ENCODE assay signal across 1 cellular context in the genomic region with DNA sequence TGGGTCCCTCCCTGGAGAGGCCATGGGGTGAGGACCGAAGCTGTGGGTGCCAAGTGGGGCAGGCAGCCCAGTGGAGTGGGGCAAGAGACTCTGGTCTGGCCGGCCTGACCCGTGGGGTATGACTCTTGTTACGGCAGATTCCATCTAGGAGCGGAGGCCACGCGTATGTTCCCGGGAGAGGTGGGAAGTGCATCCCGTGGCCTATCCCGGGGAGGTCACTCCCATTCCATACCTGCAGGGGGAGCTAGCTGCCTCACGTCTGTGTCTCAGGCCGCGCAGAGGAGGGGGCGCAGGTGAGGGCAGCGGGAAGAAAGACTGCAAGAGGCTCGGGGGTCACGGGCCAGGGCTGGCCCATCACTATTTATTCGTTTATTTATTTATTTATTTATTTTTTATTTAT.
TF ChIP-seq lines count a peak whose summit lies in the region.

No MANE protein-coding gene starts in this region.

TF ChIP-seq in HEK293, 187 proteins besides CTCF, POLR2A, EP300 and RAD21 (continued from another document and continues in another):
- TF ChIP-seq IKZF3 (tag by site-specific recombination; IDR thresholded peaks at IDR 0.05) (peak; percentile 97), ZFP41 (tag by site-specific recombination; IDR thresholded peaks at IDR 0.05; ENCODE audit: borderline replicate concordance) (no peak), HOXD13 (CRISPR knock-in tag; IDR thresholded peaks at IDR 0.05; ENCODE audit: borderline replicate concordance) (no peak), ZNF121 (tag by site-specific recombination; IDR thresholded peaks at IDR 0.05) (no peak), ZNF596 (tag by site-specific recombination; IDR thresholded peaks at IDR 0.05) (no peak), KLF9 (tag by site-specific recombination; IDR thresholded peaks at IDR 0.05; ENCODE audit: low read depth) (no peak), KLF8 (tag by site-specific recombination; IDR thresholded peaks at IDR 0.05) (0 out of 2 replicates have a peak, but pooled peaks have one; percentile 17), RBAK (tag by site-specific recombination; IDR thresholded peaks at IDR 0.05) (no peak), EGR2 (tag by site-specific recombination; IDR thresholded peaks at IDR 0.05; ENCODE audit: low read depth) (no peak), ZNF324 (tag by site-specific recombination; IDR thresholded peaks at IDR 0.05) (no peak), WT1 (tag by site-specific recombination; IDR thresholded peaks at IDR 0.05) (no peak), ZNF2 (tag by site-specific recombination; IDR thresholded peaks at IDR 0.05) (0 out of 2 replicates have a peak, but pooled peaks have one; percentile 21), ZNF24 (tag by site-specific recombination; IDR thresholded peaks at IDR 0.05) (no peak), ZNF670 (tag by site-specific recombination; IDR thresholded peaks at IDR 0.05; ENCODE audit: low read depth) (no peak), ZNF214 (tag by site-specific recombination; IDR thresholded peaks at IDR 0.05; ENCODE audit: borderline replicate concordance) (no peak), ZNF600 (tag by site-specific recombination; IDR thresholded peaks at IDR 0.05) (peak; percentile 55; the same call in 1 of the 2 replicates), ZNF174 (tag by site-specific recombination; IDR thresholded peaks at IDR 0.05) (no peak), ZNF624 (tag by site-specific recombination; IDR thresholded peaks at IDR 0.05) (no peak), REPIN1 (tag by site-specific recombination; IDR thresholded peaks at IDR 0.05; ENCODE audit: low read depth) (no peak), ZNF292 (tag by site-specific recombination; IDR thresholded peaks at IDR 0.05; ENCODE audit: borderline replicate concordance, low read depth) (no peak), ZNF610 (tag by site-specific recombination; IDR thresholded peaks at IDR 0.05; ENCODE audit: borderline replicate concordance) (no peak), ZNF585B (tag by site-specific recombination; IDR thresholded peaks at IDR 0.05) (no peak), ZNF830 (tag by site-specific recombination; IDR thresholded peaks at IDR 0.05; ENCODE audit: low read depth) (no peak), ZNF423 (tag by site-specific recombination; IDR thresholded peaks at IDR 0.05) (no peak), GLI2 (tag by site-specific recombination; IDR thresholded peaks at IDR 0.05; ENCODE audit: borderline replicate concordance, low read depth) (no peak), ZNF112 (tag by site-specific recombination; IDR thresholded peaks at IDR 0.05) (no peak), ZNF654 (tag by site-specific recombination; IDR thresholded peaks at IDR 0.05; ENCODE audit: low read depth) (peak; percentile 38), ZNF311 (tag by site-specific recombination; IDR thresholded peaks at IDR 0.05; ENCODE audit: borderline replicate concordance) (no peak), ZNF529 (tag by site-specific recombination; IDR thresholded peaks at IDR 0.05; ENCODE audit: insufficient replicate concordance) (no peak), ZBTB17 (tag by site-specific recombination; IDR thresholded peaks at IDR 0.05) (no peak), ZNF221 (tag by site-specific recombination; IDR thresholded peaks at IDR 0.05; ENCODE audit: borderline replicate concordance) (no peak), ZNF629 (tag by site-specific recombination; IDR thresholded peaks at IDR 0.05) (no peak), HOXC10 (CRISPR knock-in tag; IDR thresholded peaks at IDR 0.05) (no peak), ZNF623 (tag by site-specific recombination; IDR thresholded peaks at IDR 0.05) (no peak), ZNF530 (tag by site-specific recombination; IDR thresholded peaks at IDR 0.05; ENCODE audit: low read depth) (no peak), ZNF76 (tag by site-specific recombination; IDR thresholded peaks at IDR 0.05; ENCODE audit: borderline replicate concordance, low read depth) (no peak), ZBTB21 (tag by site-specific recombination; IDR thresholded peaks at IDR 0.05) (no peak), ZFP37 (tag by site-specific recombination; IDR thresholded peaks at IDR 0.05) (no peak), ZFP69B (tag by site-specific recombination; IDR thresholded peaks at IDR 0.05) (no peak), ZNF521 (tag by site-specific recombination; IDR thresholded peaks at IDR 0.05) (no peak), ZIC2 (tag by site-specific recombination; IDR thresholded peaks at IDR 0.05) (no peak)
- TF ChIP-seq, protein P1, sequence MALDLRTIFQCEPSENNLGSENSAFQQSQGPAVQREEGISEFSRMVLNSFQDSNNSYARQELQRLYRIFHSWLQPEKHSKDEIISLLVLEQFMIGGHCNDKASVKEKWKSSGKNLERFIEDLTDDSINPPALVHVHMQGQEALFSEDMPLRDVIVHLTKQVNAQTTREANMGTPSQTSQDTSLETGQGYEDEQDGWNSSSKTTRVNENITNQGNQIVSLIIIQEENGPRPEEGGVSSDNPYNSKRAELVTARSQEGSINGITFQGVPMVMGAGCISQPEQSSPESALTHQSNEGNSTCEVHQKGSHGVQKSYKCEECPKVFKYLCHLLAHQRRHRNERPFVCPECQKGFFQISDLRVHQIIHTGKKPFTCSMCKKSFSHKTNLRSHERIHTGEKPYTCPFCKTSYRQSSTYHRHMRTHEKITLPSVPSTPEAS (tag by site-specific recombination; IDR thresholded peaks at IDR 0.05), result no peak
- TF ChIP-seq, protein P2, sequence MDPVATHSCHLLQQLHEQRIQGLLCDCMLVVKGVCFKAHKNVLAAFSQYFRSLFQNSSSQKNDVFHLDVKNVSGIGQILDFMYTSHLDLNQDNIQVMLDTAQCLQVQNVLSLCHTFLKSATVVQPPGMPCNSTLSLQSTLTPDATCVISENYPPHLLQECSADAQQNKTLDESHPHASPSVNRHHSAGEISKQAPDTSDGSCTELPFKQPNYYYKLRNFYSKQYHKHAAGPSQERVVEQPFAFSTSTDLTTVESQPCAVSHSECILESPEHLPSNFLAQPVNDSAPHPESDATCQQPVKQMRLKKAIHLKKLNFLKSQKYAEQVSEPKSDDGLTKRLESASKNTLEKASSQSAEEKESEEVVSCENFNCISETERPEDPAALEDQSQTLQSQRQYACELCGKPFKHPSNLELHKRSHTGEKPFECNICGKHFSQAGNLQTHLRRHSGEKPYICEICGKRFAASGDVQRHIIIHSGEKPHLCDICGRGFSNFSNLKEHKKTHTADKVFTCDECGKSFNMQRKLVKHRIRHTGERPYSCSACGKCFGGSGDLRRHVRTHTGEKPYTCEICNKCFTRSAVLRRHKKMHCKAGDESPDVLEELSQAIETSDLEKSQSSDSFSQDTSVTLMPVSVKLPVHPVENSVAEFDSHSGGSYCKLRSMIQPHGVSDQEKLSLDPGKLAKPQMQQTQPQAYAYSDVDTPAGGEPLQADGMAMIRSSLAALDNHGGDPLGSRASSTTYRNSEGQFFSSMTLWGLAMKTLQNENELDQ (tag by site-specific recombination; IDR thresholded peaks at IDR 0.05; ENCODE audit: low read depth), result no peak
- TF ChIP-seq, protein P3, sequence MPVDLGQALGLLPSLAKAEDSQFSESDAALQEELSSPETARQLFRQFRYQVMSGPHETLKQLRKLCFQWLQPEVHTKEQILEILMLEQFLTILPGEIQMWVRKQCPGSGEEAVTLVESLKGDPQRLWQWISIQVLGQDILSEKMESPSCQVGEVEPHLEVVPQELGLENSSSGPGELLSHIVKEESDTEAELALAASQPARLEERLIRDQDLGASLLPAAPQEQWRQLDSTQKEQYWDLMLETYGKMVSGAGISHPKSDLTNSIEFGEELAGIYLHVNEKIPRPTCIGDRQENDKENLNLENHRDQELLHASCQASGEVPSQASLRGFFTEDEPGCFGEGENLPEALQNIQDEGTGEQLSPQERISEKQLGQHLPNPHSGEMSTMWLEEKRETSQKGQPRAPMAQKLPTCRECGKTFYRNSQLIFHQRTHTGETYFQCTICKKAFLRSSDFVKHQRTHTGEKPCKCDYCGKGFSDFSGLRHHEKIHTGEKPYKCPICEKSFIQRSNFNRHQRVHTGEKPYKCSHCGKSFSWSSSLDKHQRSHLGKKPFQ (tag by site-specific recombination; IDR thresholded peaks at IDR 0.05), result no peak
- TF ChIP-seq, protein P4, sequence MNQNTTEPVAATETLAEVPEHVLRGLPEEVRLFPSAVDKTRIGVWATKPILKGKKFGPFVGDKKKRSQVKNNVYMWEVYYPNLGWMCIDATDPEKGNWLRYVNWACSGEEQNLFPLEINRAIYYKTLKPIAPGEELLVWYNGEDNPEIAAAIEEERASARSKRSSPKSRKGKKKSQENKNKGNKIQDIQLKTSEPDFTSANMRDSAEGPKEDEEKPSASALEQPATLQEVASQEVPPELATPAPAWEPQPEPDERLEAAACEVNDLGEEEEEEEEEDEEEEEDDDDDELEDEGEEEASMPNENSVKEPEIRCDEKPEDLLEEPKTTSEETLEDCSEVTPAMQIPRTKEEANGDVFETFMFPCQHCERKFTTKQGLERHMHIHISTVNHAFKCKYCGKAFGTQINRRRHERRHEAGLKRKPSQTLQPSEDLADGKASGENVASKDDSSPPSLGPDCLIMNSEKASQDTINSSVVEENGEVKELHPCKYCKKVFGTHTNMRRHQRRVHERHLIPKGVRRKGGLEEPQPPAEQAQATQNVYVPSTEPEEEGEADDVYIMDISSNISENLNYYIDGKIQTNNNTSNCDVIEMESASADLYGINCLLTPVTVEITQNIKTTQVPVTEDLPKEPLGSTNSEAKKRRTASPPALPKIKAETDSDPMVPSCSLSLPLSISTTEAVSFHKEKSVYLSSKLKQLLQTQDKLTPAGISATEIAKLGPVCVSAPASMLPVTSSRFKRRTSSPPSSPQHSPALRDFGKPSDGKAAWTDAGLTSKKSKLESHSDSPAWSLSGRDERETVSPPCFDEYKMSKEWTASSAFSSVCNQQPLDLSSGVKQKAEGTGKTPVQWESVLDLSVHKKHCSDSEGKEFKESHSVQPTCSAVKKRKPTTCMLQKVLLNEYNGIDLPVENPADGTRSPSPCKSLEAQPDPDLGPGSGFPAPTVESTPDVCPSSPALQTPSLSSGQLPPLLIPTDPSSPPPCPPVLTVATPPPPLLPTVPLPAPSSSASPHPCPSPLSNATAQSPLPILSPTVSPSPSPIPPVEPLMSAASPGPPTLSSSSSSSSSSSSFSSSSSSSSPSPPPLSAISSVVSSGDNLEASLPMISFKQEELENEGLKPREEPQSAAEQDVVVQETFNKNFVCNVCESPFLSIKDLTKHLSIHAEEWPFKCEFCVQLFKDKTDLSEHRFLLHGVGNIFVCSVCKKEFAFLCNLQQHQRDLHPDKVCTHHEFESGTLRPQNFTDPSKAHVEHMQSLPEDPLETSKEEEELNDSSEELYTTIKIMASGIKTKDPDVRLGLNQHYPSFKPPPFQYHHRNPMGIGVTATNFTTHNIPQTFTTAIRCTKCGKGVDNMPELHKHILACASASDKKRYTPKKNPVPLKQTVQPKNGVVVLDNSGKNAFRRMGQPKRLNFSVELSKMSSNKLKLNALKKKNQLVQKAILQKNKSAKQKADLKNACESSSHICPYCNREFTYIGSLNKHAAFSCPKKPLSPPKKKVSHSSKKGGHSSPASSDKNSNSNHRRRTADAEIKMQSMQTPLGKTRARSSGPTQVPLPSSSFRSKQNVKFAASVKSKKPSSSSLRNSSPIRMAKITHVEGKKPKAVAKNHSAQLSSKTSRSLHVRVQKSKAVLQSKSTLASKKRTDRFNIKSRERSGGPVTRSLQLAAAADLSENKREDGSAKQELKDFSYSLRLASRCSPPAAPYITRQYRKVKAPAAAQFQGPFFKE (tag by site-specific recombination; IDR thresholded peaks at IDR 0.05; ENCODE audit: borderline replicate concordance), result no peak
- TF ChIP-seq, protein P5, sequence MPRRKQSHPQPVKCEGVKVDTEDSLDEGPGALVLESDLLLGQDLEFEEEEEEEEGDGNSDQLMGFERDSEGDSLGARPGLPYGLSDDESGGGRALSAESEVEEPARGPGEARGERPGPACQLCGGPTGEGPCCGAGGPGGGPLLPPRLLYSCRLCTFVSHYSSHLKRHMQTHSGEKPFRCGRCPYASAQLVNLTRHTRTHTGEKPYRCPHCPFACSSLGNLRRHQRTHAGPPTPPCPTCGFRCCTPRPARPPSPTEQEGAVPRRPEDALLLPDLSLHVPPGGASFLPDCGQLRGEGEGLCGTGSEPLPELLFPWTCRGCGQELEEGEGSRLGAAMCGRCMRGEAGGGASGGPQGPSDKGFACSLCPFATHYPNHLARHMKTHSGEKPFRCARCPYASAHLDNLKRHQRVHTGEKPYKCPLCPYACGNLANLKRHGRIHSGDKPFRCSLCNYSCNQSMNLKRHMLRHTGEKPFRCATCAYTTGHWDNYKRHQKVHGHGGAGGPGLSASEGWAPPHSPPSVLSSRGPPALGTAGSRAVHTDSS (tag by site-specific recombination; IDR thresholded peaks at IDR 0.05), result no peak
- TF ChIP-seq, protein P6, sequence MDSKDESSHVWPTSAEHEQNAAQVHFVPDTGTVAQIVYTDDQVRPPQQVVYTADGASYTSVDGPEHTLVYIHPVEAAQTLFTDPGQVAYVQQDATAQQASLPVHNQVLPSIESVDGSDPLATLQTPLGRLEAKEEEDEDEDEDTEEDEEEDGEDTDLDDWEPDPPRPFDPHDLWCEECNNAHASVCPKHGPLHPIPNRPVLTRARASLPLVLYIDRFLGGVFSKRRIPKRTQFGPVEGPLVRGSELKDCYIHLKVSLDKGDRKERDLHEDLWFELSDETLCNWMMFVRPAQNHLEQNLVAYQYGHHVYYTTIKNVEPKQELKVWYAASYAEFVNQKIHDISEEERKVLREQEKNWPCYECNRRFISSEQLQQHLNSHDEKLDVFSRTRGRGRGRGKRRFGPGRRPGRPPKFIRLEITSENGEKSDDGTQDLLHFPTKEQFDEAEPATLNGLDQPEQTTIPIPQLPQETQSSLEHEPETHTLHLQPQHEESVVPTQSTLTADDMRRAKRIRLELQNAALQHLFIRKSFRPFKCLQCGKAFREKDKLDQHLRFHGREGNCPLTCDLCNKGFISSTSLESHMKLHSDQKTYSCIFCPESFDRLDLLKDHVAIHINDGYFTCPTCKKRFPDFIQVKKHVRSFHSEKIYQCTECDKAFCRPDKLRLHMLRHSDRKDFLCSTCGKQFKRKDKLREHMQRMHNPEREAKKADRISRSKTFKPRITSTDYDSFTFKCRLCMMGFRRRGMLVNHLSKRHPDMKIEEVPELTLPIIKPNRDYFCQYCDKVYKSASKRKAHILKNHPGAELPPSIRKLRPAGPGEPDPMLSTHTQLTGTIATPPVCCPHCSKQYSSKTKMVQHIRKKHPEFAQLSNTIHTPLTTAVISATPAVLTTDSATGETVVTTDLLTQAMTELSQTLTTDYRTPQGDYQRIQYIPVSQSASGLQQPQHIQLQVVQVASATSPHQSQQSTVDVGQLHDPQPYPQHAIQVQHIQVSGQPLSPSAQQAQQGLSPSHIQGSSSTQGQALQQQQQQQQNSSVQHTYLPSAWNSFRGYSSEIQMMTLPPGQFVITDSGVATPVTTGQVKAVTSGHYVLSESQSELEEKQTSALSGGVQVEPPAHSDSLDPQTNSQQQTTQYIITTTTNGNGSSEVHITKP (tag by site-specific recombination; IDR thresholded peaks at IDR 0.05), result peak; percentile 45
- TF ChIP-seq, protein P7, sequence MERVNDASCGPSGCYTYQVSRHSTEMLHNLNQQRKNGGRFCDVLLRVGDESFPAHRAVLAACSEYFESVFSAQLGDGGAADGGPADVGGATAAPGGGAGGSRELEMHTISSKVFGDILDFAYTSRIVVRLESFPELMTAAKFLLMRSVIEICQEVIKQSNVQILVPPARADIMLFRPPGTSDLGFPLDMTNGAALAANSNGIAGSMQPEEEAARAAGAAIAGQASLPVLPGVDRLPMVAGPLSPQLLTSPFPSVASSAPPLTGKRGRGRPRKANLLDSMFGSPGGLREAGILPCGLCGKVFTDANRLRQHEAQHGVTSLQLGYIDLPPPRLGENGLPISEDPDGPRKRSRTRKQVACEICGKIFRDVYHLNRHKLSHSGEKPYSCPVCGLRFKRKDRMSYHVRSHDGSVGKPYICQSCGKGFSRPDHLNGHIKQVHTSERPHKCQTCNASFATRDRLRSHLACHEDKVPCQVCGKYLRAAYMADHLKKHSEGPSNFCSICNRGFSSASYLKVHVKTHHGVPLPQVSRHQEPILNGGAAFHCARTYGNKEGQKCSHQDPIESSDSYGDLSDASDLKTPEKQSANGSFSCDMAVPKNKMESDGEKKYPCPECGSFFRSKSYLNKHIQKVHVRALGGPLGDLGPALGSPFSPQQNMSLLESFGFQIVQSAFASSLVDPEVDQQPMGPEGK (tag by site-specific recombination; IDR thresholded peaks at IDR 0.05), result no peak
